1 cellular context compared by ENCODE assay signal in the genomic region with DNA sequence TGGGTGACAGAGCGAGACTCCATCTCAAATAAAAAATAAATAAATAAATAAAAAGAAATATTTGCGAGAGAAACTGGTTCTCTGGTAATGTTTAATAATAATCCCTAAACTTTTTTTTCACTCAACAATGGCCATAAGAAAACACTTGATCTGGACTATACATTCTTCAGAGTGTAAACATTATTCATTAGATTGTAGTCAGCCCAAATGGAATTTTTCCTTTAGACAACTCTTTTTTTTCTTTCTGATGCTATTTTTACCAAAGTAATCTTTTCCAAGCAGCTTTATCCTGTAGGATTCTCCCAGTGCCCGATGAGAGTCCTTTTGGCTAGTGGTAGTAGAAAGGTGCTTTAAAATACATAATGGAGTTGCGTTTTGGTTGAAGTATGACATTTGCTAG.
TF ChIP-seq lines count a peak whose summit lies in the region.

No MANE protein-coding gene starts in this region.

TF ChIP-seq in A549, 52 proteins besides CTCF, POLR2A, EP300 and RAD21 (continued from another document):
- TF ChIP-seq, protein P1, sequence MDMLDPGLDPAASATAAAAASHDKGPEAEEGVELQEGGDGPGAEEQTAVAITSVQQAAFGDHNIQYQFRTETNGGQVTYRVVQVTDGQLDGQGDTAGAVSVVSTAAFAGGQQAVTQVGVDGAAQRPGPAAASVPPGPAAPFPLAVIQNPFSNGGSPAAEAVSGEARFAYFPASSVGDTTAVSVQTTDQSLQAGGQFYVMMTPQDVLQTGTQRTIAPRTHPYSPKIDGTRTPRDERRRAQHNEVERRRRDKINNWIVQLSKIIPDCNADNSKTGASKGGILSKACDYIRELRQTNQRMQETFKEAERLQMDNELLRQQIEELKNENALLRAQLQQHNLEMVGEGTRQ (IDR thresholded peaks at IDR 0.05): no peak
- TF ChIP-seq NPAS2 (CRISPR knock-in tag; IDR thresholded peaks at IDR 0.05; ENCODE audit: borderline replicate concordance) (no peak), SMC3 (IDR thresholded peaks at IDR 0.05) (no peak), RNF2 (IDR thresholded peaks at IDR 0.05; ENCODE audit: borderline replicate concordance, low read depth) (no peak), FOSB (CRISPR knock-in tag; IDR thresholded peaks at IDR 0.05) (no peak)
